15 cellular contexts compared by ENCODE assay signal in the genomic region with DNA sequence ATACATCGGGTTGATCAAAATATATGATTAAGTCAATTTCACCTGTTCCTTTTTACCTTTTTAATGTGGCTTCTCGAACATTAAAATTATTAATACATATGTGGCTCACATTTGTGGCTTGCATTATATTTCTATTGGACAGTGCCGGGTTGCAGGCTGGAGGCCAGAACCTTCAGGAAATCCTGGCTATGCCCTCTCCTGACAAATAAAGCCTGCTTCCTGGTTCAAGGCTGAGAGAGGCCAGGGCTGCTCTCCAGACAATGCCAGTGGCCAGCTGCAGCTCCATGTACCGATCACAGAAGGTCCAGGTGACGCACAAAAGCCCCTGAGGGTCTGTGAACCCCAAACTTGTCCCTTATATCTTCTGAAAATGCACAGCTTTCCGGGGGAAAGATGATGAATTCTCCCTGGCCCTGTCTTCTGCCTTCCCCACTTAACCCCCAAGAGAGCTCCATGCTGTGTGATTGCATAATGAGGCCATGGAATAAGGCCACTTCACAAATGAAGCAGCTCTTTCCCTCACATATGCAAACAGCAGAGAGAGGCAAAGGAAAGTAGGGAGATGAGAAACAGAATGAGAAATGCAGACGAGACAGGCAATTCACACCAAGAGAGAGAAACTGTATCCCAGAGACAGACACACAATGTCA.
DNase-seq lines count a peak whose midpoint lies in the region; ATAC-seq and TF ChIP-seq lines count a peak whose summit lies in the region.
"Had no signal": no experiment of that assay in that cellular context is flagged by ENCODE, and none has a peak within 500 bp of the region (broad histone marks: within the 10 kb centered on the region; RNA-seq: fewer than 3 reads in every experiment).

No MANE protein-coding gene starts in this region.

- H3K27me3 ChIP-seq in ascending aorta: no peaks in the 10 kb centered on the region
- H3K27me3 ChIP-seq: gastrocnemius medialis had no signal

- H3K27ac Mint-ChIP-seq in activated naive CD4-positive, alpha-beta T cell treated with anti-CD3 and anti-CD28 coated beads, Interleukin-2, amount 10 ng/mL, durations not matched to agents 7 days and 5 days: peak overlapping the region; percentile 100
- no peak overlapping the region for H3K27ac Mint-ChIP-seq in activated naive CD4-positive, alpha-beta T cell treated with anti-CD3 and anti-CD28 coated beads for 36 hours
- peak overlapping the region; percentile 96 for H3K27ac Mint-ChIP-seq in central memory CD8-positive, alpha-beta T cell (ENCODE audit: low read depth)
- H3K27ac Mint-ChIP-seq in stimulated activated memory B cell treated with anti-CD40 and anti-IgM and Interleukin-4, amounts not matched to agents 10 μg/mL and 1 μg/mL and 100 μg/mL, for 72 hours: peak overlapping the region; percentile 93

- no peak overlapping the region for H3K4me3 ChIP-seq in ascending aorta
- H3K4me3 ChIP-seq: gastrocnemius medialis, mucosa of descending colon, psoas muscle had no signal

- H3K36me3 Mint-ChIP-seq in activated naive CD4-positive, alpha-beta T cell treated with anti-CD3 and anti-CD28 coated beads, Interleukin-2, amount 10 ng/mL, durations not matched to agents 7 days and 5 days: peaks cover 8% of the 10 kb centered on the region
- no peaks in the 10 kb centered on the region for H3K36me3 Mint-ChIP-seq in activated naive CD4-positive, alpha-beta T cell treated with anti-CD3 and anti-CD28 coated beads for 36 hours (ENCODE audit: low read depth)
- H3K36me3 Mint-ChIP-seq in central memory CD8-positive, alpha-beta T cell (ENCODE audit: insufficient read depth): peaks cover 18% of the 10 kb centered on the region
- H3K36me3 Mint-ChIP-seq in stimulated activated memory B cell treated with anti-CD40 and anti-IgM and Interleukin-4, amounts not matched to agents 10 μg/mL and 1 μg/mL and 100 μg/mL, for 72 hours: no peaks in the 10 kb centered on the region

- TF ChIP-seq CTCF in ascending aorta (IDR thresholded peaks at IDR 0.05): no peak

- H3K27me3 Mint-ChIP-seq in activated naive CD4-positive, alpha-beta T cell treated with anti-CD3 and anti-CD28 coated beads, Interleukin-2, amount 10 ng/mL, durations not matched to agents 7 days and 5 days: no peaks in the 10 kb centered on the region
- H3K27me3 Mint-ChIP-seq in activated naive CD4-positive, alpha-beta T cell treated with anti-CD3 and anti-CD28 coated beads for 36 hours (ENCODE audit: low read depth): no peaks in the 10 kb centered on the region
- no peaks in the 10 kb centered on the region for H3K27me3 Mint-ChIP-seq in central memory CD8-positive, alpha-beta T cell
- H3K27me3 Mint-ChIP-seq in stimulated activated memory B cell treated with anti-CD40 and anti-IgM and Interleukin-4, amounts not matched to agents 10 μg/mL and 1 μg/mL and 100 μg/mL, for 72 hours: no peaks in the 10 kb centered on the region

- no peak overlapping the region for H3K4me3 Mint-ChIP-seq in activated naive CD4-positive, alpha-beta T cell treated with anti-CD3 and anti-CD28 coated beads, Interleukin-2, amount 10 ng/mL, durations not matched to agents 7 days and 5 days
- no peak overlapping the region for H3K4me3 Mint-ChIP-seq in activated naive CD4-positive, alpha-beta T cell treated with anti-CD3 and anti-CD28 coated beads for 36 hours
- H3K4me3 Mint-ChIP-seq in central memory CD8-positive, alpha-beta T cell: no peak overlapping the region
- no peak overlapping the region for H3K4me3 Mint-ChIP-seq in stimulated activated memory B cell treated with anti-CD40 and anti-IgM and Interleukin-4, amounts not matched to agents 10 μg/mL and 1 μg/mL and 100 μg/mL, for 72 hours

- H3K9me3 Mint-ChIP-seq in activated naive CD4-positive, alpha-beta T cell treated with anti-CD3 and anti-CD28 coated beads, Interleukin-2, amount 10 ng/mL, durations not matched to agents 7 days and 5 days: no peaks in the 10 kb centered on the region
- H3K9me3 Mint-ChIP-seq in activated naive CD4-positive, alpha-beta T cell treated with anti-CD3 and anti-CD28 coated beads for 36 hours: no peaks in the 10 kb centered on the region
- H3K9me3 Mint-ChIP-seq in central memory CD8-positive, alpha-beta T cell: no peaks in the 10 kb centered on the region
- H3K9me3 Mint-ChIP-seq in stimulated activated memory B cell treated with anti-CD40 and anti-IgM and Interleukin-4, amounts not matched to agents 10 μg/mL and 1 μg/mL and 100 μg/mL, for 72 hours: no peaks in the 10 kb centered on the region

- intact Hi-C loops in activated naive CD4-positive, alpha-beta T cell treated with anti-CD3 and anti-CD28 coated beads for 36 hours (cut with micrococcal nuclease): loop anchor here (5.0 kb wide), 1 partner anchor 1049 kb away; no protein-coding TSS in a partner anchor
- intact Hi-C loops in posterior cingulate gyrus (cut with DNase I) (no loop called here), ascending aorta (cut with DNase I) (no loop called here)

- no peaks in the 10 kb centered on the region for H3K4me1 ChIP-seq in ascending aorta

- no peak for DNase-seq in activated naive CD4-positive, alpha-beta T cell treated with anti-CD3 and anti-CD28 coated beads, Interleukin-2, amount 10 ng/mL, durations not matched to agents 7 days and 5 days
- DNase-seq in activated naive CD4-positive, alpha-beta T cell treated with anti-CD3 and anti-CD28 coated beads for 36 hours: no peak
- DNase-seq in MV-4-11 (lab: John Stamatoyannopoulos, UW) (peak; percentile 9), posterior cingulate gyrus (no peak), ascending aorta (ENCODE audit: low spot score in 2 of 2) (no peak)
- no peak for DNase-seq in central memory CD8-positive, alpha-beta T cell (ENCODE audit: low spot score in 2 of 2)
- DNase-seq in stimulated activated naive CD4-positive, alpha-beta T cell (lab: John Stamatoyannopoulos, UW): no peak
- DNase-seq: gastrocnemius medialis; HCEC 1CT; NCI-H1436; NCI-H524 treated with DMSO at 0.1 percent for 48 hours; psoas muscle; stimulated activated CD4-positive, alpha-beta T cell treated with anti-CD3 and anti-CD28 coated beads, Interleukin-4, amount 100 ng/mL, for 24 hours had no signal

- no peak for ATAC-seq in central memory CD8-positive, alpha-beta T cell (replicated peaks; ENCODE audit: extremely low read depth, poor library complexity, severe bottlenecking)
- ATAC-seq in stimulated activated memory B cell treated with anti-CD40 and anti-IgM and Interleukin-4, amounts not matched to agents 10 μg/mL and 1 μg/mL and 100 μg/mL, for 72 hours: no peak
- ATAC-seq: gastrocnemius medialis had no signal

- peaks cover 75% of the 10 kb centered on the region for H3K4me1 Mint-ChIP-seq in activated naive CD4-positive, alpha-beta T cell treated with anti-CD3 and anti-CD28 coated beads, Interleukin-2, amount 10 ng/mL, durations not matched to agents 7 days and 5 days
- peaks cover 67% of the 10 kb centered on the region for H3K4me1 Mint-ChIP-seq in activated naive CD4-positive, alpha-beta T cell treated with anti-CD3 and anti-CD28 coated beads for 36 hours (ENCODE audit: low read depth)
- peaks cover 54% of the 10 kb centered on the region for H3K4me1 Mint-ChIP-seq in central memory CD8-positive, alpha-beta T cell
- peaks cover 67% of the 10 kb centered on the region for H3K4me1 Mint-ChIP-seq in stimulated activated memory B cell treated with anti-CD40 and anti-IgM and Interleukin-4, amounts not matched to agents 10 μg/mL and 1 μg/mL and 100 μg/mL, for 72 hours

- CTCF ChIA-PET in activated naive CD4-positive, alpha-beta T cell treated with anti-CD3 and anti-CD28 coated beads, Interleukin-2, amount 10 ng/mL, durations not matched to agents 7 days and 5 days (lab: Charles Lee): no interaction called here
- CTCF ChIA-PET in activated naive CD4-positive, alpha-beta T cell treated with anti-CD3 and anti-CD28 coated beads for 36 hours (lab: Charles Lee): interaction anchor here (0.7 kb wide), 1 partner anchor 37 kb away, joined by 3 read pairs; no protein-coding TSS in a partner anchor

- H3K27ac ChIP-seq in ascending aorta: no peak overlapping the region
- H3K27ac ChIP-seq: gastrocnemius medialis, psoas muscle had no signal

- H3K36me3 ChIP-seq in ascending aorta: no peaks in the 10 kb centered on the region
- H3K36me3 ChIP-seq: gastrocnemius medialis had no signal

- H3K9me3 ChIP-seq in ascending aorta: no peaks in the 10 kb centered on the region
- H3K9me3 ChIP-seq: gastrocnemius medialis, mucosa of descending colon, psoas muscle had no signal
